In the genomic region with DNA sequence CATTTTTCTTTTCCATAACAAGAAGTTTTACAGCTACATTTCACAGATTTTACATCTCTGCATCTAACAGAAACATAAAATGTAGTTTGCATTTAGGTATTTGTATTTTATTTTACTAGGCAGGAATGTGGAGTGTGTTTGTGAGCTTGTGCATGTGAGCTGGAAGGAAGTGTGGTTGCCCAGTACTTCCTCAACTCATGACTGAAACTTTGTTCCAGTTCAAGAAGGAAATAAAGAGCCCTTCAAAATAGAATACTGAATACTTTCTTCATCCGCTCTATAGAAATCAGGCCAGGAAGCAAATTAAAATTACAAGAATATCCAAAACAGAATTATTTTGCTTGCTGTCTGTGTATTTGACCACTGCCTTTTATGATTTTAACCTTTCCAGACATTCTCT, we compare ENCODE assay signal across 19 cellular contexts.
A peak's percentile ranks its signal among the peaks of the same experiment; 100 is the strongest.
DNase-seq lines count a peak whose midpoint lies in the region; ATAC-seq and TF ChIP-seq lines count a peak whose summit lies in the region.
"Had no signal": no experiment of that assay in that cellular context is flagged by ENCODE, and none has a peak within 500 bp of the region (broad histone marks: within the 10 kb centered on the region; RNA-seq: fewer than 3 reads in every experiment).

No MANE protein-coding gene starts in this region.

- no peaks in the 10 kb centered on the region for H3K36me3 Mint-ChIP-seq in T-helper 17 cell (ENCODE audit: low read depth)
- H3K36me3 Mint-ChIP-seq in MCF 10A (ENCODE audit: insufficient read depth, unreplicated experiment) = no peaks in the 10 kb centered on the region
- no peaks in the 10 kb centered on the region for H3K36me3 Mint-ChIP-seq in activated T-cell treated with anti-CD3 and anti-CD28 coated beads, Interleukin-2, amount 50 U/mL, for 24 hours (ENCODE audit: low read depth)
- no peaks in the 10 kb centered on the region for H3K36me3 Mint-ChIP-seq in HFFc6 (ENCODE audit: low read depth)

- POLR2A ChIA-PET in MCF 10A (lab: Yijun Ruan, JAX) = no interaction called here

- no TSS peak for BruUV-seq in MCF 10A (replicated peaks; lab: Mats Ljungman, UMichigan)

- TF ChIP-seq CTCF in MCF 10A (IDR thresholded peaks at IDR 0.05; ENCODE audit: unreplicated experiment) = no peak
- no peak for TF ChIP-seq CTCF in HFFc6 (IDR thresholded peaks at IDR 0.05)

- DNase-seq in T-helper 17 cell (no peak), renal cortical epithelial cell (ENCODE audit: low read depth) (peak; percentile 27), MCF 10A (ENCODE audit: unreplicated experiment) (no peak), NCI-H128 (lab: John Stamatoyannopoulos, UW; ENCODE audit: unreplicated experiment) (no peak), HFFc6 (no peak)
- no peak for DNase-seq in activated T-cell treated with anti-CD3 and anti-CD28 coated beads, Interleukin-2, amount 50 U/mL, for 24 hours
- DNase-seq: activated naive CD4-positive, alpha-beta T cell; esophagus squamous epithelium; hippocampal formation; NK-92 treated with Interleukin-12 subunit alpha and Interleukin-12 subunit beta, amount 100 ng/mL, for 24 hours; stimulated activated CD4-positive, alpha-beta T cell treated with anti-CD3 and anti-CD28 coated beads, Interleukin-15, amount 100 ng/mL, for 24 hours had no signal

- no peaks in the 10 kb centered on the region for H3K27me3 Mint-ChIP-seq in T-helper 17 cell
- peaks cover 49% of the 10 kb centered on the region for H3K27me3 Mint-ChIP-seq in MCF 10A (ENCODE audit: insufficient read depth, unreplicated experiment)
- no peaks in the 10 kb centered on the region for H3K27me3 Mint-ChIP-seq in activated T-cell treated with anti-CD3 and anti-CD28 coated beads, Interleukin-2, amount 50 U/mL, for 24 hours
- no peaks in the 10 kb centered on the region for H3K27me3 Mint-ChIP-seq in HFFc6 (ENCODE audit: insufficient read depth)
- H3K27me3 Mint-ChIP-seq: dendritic cell treated with granulocyte-macrophage colony-stimulating factor and Interleukin-4, amounts not matched to agents 40 ng/mL and 50 ng/mL, for 4 days had no signal

- no peak overlapping the region for H3K4me3 Mint-ChIP-seq in T-helper 17 cell
- H3K4me3 Mint-ChIP-seq in MCF 10A (ENCODE audit: unreplicated experiment) = no peak overlapping the region
- H3K4me3 Mint-ChIP-seq in activated T-cell treated with anti-CD3 and anti-CD28 coated beads, Interleukin-2, amount 50 U/mL, for 24 hours = no peak overlapping the region
- no peak overlapping the region for H3K4me3 Mint-ChIP-seq in HFFc6
- H3K4me3 Mint-ChIP-seq: dendritic cell treated with granulocyte-macrophage colony-stimulating factor and Interleukin-4, amounts not matched to agents 40 ng/mL and 50 ng/mL, for 4 days had no signal

- peak; percentile 19 for ATAC-seq in GM18867 (IDR thresholded peaks at IDR 0.05; ENCODE audit: unreplicated experiment)
- peak; percentile 14 for ATAC-seq in HG03159 (IDR thresholded peaks at IDR 0.05; ENCODE audit: unreplicated experiment)
- ATAC-seq in T-helper 17 cell = peak; percentile 50
- ATAC-seq: HCT116, left colon had no signal

- H3K27ac Mint-ChIP-seq in T-helper 17 cell (peak overlapping the region; percentile 10), MCF 10A (ENCODE audit: low read depth, unreplicated experiment) (no peak overlapping the region), HFFc6 (no peak overlapping the region)
- H3K27ac Mint-ChIP-seq in activated T-cell treated with anti-CD3 and anti-CD28 coated beads, Interleukin-2, amount 50 U/mL, for 24 hours = no peak overlapping the region
- H3K27ac Mint-ChIP-seq: dendritic cell treated with granulocyte-macrophage colony-stimulating factor and Interleukin-4, amounts not matched to agents 40 ng/mL and 50 ng/mL, for 4 days had no signal

- intact Hi-C loops in MCF 10A (cut with micrococcal nuclease) = no loop called here

- H3K9me3 ChIP-seq in T-helper 17 cell (ENCODE audit: control insufficient read depth, low read length, poor library complexity, severe bottlenecking) = no peaks in the 10 kb centered on the region
- H3K9me3 ChIP-seq: esophagus squamous epithelium, prostate gland, SJCRH30, thyroid gland had no signal

- CTCF ChIA-PET in MCF 10A (lab: Yijun Ruan, JAX) = no interaction called here

- H3K4me1 Mint-ChIP-seq in T-helper 17 cell (no peaks in the 10 kb centered on the region), MCF 10A (ENCODE audit: insufficient read depth, unreplicated experiment) (no peaks in the 10 kb centered on the region), HFFc6 (ENCODE audit: low read depth) (no peaks in the 10 kb centered on the region)
- H3K4me1 Mint-ChIP-seq in activated T-cell treated with anti-CD3 and anti-CD28 coated beads, Interleukin-2, amount 50 U/mL, for 24 hours (ENCODE audit: low read depth) = no peaks in the 10 kb centered on the region

- no peaks in the 10 kb centered on the region for H3K9me3 Mint-ChIP-seq in MCF 10A (ENCODE audit: unreplicated experiment)
- peaks cover 3% of the 10 kb centered on the region for H3K9me3 Mint-ChIP-seq in activated T-cell treated with anti-CD3 and anti-CD28 coated beads, Interleukin-2, amount 50 U/mL, for 24 hours
- H3K9me3 Mint-ChIP-seq in HFFc6 = peaks cover 24% of the 10 kb centered on the region
